1 cellular context compared by ENCODE assay signal in the genomic region with DNA sequence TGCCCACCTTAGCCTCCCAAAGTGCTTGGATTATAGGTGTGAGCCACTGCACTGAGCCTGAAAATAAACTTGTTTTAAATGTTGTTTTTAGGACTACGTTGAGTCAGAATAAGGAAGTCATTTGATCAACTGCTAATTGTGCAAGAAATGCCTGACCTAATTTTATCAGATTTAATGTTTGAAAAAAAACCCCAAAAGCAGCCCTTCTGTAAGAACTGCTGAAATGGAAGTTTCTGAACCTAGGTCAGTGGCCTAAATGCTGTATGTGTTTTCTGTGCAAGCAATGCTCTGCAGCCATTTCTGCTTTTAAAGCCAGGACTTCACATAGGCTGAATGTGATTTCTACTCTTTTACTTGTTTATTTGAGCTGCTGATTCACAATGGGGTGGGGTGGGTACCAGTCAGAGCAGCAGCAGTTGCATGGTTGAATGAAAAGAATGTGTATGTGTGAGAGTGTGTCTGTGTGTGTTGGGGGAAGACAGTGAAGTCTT.
TF ChIP-seq lines count a peak whose summit lies in the region.

No MANE protein-coding gene starts in this region.

TF ChIP-seq in WTC11, 78 proteins besides CTCF, POLR2A, EP300 and RAD21 (continued from another document):
- TF ChIP-seq ZNF281 (CRISPR knock-in tag; IDR thresholded peaks at IDR 0.05) = no peak
